15 cellular contexts compared by ENCODE assay signal in the genomic region with DNA sequence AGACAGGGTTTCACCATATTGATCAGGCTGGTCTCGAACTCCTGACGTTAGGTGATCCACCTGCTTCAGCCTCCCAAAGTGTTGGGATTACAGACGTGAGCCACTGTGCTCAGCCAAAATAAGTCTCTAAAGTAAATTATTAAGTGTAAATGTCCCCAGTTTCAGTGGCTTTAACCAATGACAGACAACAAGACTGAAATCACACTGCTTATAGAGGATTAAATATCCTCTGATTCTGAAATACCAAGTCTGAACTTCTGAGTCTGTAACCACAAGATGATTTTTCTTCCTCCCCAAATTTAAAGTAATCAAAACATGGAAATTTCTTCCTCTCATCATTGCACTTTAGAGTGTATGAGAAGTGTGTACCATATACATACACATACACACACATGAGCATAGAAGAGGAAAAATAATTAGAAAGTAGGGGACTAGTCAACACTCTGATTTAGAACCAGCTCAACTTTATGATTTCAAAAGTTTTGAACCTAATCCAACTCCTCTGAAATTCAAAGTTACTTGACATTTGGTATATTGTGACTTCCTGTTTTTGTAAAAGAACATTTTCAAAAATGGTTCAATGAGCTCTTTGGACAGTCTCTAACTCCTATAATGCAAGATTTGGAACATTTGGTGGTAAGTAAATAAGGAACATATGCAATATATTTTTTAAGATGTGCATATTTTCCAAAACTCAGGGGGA. TPM values are rescaled to one million over a fixed set of nuclear protein-coding genes. Genes with fewer than 3 reads are reported as not detected.
DNase-seq lines count a peak whose midpoint lies in the region; ATAC-seq lines count a peak whose summit lies in the region.
"Had no signal": no experiment of that assay in that cellular context is flagged by ENCODE, and none has a peak within 500 bp of the region (broad histone marks: within the 10 kb centered on the region; RNA-seq: fewer than 3 reads in every experiment).

No MANE protein-coding gene starts in this region.

- H3K36me3 Mint-ChIP-seq in activated naive CD4-positive, alpha-beta T cell treated with anti-CD3 and anti-CD28 coated beads, Interleukin-2, amount 50 U/mL, for 24 hours: peaks cover 3% of the 10 kb centered on the region
- H3K36me3 Mint-ChIP-seq in activated naive CD8-positive, alpha-beta T cell treated with anti-CD3 and anti-CD28 coated beads, Interleukin-2, amount 10 ng/mL, durations not matched to agents 7 days and 5 days: peaks cover 9% of the 10 kb centered on the region
- H3K36me3 Mint-ChIP-seq: WTC11 had no signal

- no peaks in the 10 kb centered on the region for H3K9me3 Mint-ChIP-seq in activated naive CD4-positive, alpha-beta T cell treated with anti-CD3 and anti-CD28 coated beads, Interleukin-2, amount 50 U/mL, for 24 hours
- peaks cover 9% of the 10 kb centered on the region for H3K9me3 Mint-ChIP-seq in activated naive CD8-positive, alpha-beta T cell treated with anti-CD3 and anti-CD28 coated beads, Interleukin-2, amount 10 ng/mL, durations not matched to agents 7 days and 5 days

- no peak for ATAC-seq in activated naive CD8-positive, alpha-beta T cell treated with anti-CD3 and anti-CD28 coated beads, Interleukin-2, amount 10 ng/mL, durations not matched to agents 7 days and 5 days (ENCODE audit: low read depth)
- no peak for ATAC-seq in GM19035 (IDR thresholded peaks at IDR 0.05; ENCODE audit: unreplicated experiment)
- ATAC-seq: lower lobe of right lung, WTC11 had no signal

- POLR2A ChIA-PET in activated naive CD8-positive, alpha-beta T cell treated with anti-CD3 and anti-CD28 coated beads, Interleukin-2, amount 10 ng/mL, durations not matched to agents 7 days and 5 days (lab: Charles Lee): interaction anchor here (1.0 to 3.5 kb wide), 2 partner anchors 9 to 18 kb away, joined by 3 to 26 read pairs; a partner anchor contains a TSS

- H3K4me3 Mint-ChIP-seq in activated naive CD4-positive, alpha-beta T cell treated with anti-CD3 and anti-CD28 coated beads, Interleukin-2, amount 50 U/mL, for 24 hours: peak overlapping the region; percentile 52
- H3K4me3 Mint-ChIP-seq in activated naive CD8-positive, alpha-beta T cell treated with anti-CD3 and anti-CD28 coated beads, Interleukin-2, amount 10 ng/mL, durations not matched to agents 7 days and 5 days: peak overlapping the region; percentile 62
- H3K4me3 Mint-ChIP-seq: IgD-negative memory B cell, WTC11 had no signal

- H3K4me1 Mint-ChIP-seq in activated naive CD4-positive, alpha-beta T cell treated with anti-CD3 and anti-CD28 coated beads, Interleukin-2, amount 50 U/mL, for 24 hours: peaks cover 65% of the 10 kb centered on the region
- H3K4me1 Mint-ChIP-seq in activated naive CD8-positive, alpha-beta T cell treated with anti-CD3 and anti-CD28 coated beads, Interleukin-2, amount 10 ng/mL, durations not matched to agents 7 days and 5 days: peaks cover 46% of the 10 kb centered on the region
- H3K4me1 Mint-ChIP-seq: WTC11 had no signal

- no peaks in the 10 kb centered on the region for H3K27me3 Mint-ChIP-seq in activated naive CD4-positive, alpha-beta T cell treated with anti-CD3 and anti-CD28 coated beads, Interleukin-2, amount 50 U/mL, for 24 hours
- no peaks in the 10 kb centered on the region for H3K27me3 Mint-ChIP-seq in activated naive CD8-positive, alpha-beta T cell treated with anti-CD3 and anti-CD28 coated beads, Interleukin-2, amount 10 ng/mL, durations not matched to agents 7 days and 5 days

- H3K27ac Mint-ChIP-seq in activated naive CD4-positive, alpha-beta T cell treated with anti-CD3 and anti-CD28 coated beads, Interleukin-2, amount 50 U/mL, for 24 hours: peak overlapping the region; percentile 92
- H3K27ac Mint-ChIP-seq in activated naive CD8-positive, alpha-beta T cell treated with anti-CD3 and anti-CD28 coated beads, Interleukin-2, amount 10 ng/mL, durations not matched to agents 7 days and 5 days: peak overlapping the region; percentile 85
- H3K27ac Mint-ChIP-seq: WTC11 had no signal

- no peak for DNase-seq in activated naive CD4-positive, alpha-beta T cell (lab: John Stamatoyannopoulos, UW)
- peak; percentile 37 for DNase-seq in MV-4-11 (lab: John Stamatoyannopoulos, UW)
- no peak for DNase-seq in activated naive CD8-positive, alpha-beta T cell treated with anti-CD3 and anti-CD28 coated beads, Interleukin-2, amount 10 ng/mL, durations not matched to agents 7 days and 5 days
- DNase-seq in HK-2 (ENCODE audit: unreplicated experiment): no peak
- no peak for DNase-seq in occipital lobe (lab: John Stamatoyannopoulos, UW)
- DNase-seq: activated CD8-positive, alpha-beta memory T cell treated with anti-CD3 and anti-CD28 coated beads, Interleukin-2, amount 50 U/mL, for 48 hours; effector CD8-positive, alpha-beta T cell; head of caudate nucleus; lower lobe of right lung; NCI-H774; stimulated activated CD4-positive, alpha-beta T cell treated with anti-CD3 and anti-CD28 coated beads, Interleukin-2, amount 100 ng/mL, for 48 hours had no signal

RNA-seq across cellular contexts. Expression of a gene that starts 16.6 kb away (rescaled TPM):
- total RNA-seq in activated naive CD8-positive, alpha-beta T cell treated with anti-CD3 and anti-CD28 coated beads, Interleukin-2, amount 10 ng/mL, durations not matched to agents 7 days and 5 days: 100 to 1,000 TPM; 240 to 243 TPM
- 170 TPM for total RNA-seq in occipital lobe
